Comparison of ENCODE assay signal across 1 cellular context in genomic region chr22:42337356-42337755, GRCh38.
TF ChIP-seq lines count a peak whose summit lies in the region.

No MANE protein-coding gene starts in this region.

TF ChIP-seq in H1, 55 proteins besides CTCF, POLR2A, EP300 and RAD21 (continued from another document):
- TF ChIP-seq USF2 (IDR thresholded peaks at IDR 0.05; ENCODE audit: low read length) = no peak
- TF ChIP-seq JUND (IDR thresholded peaks at IDR 0.05; ENCODE audit: low read length) = no peak
- TF ChIP-seq ZNF274 (IDR thresholded peaks at IDR 0.05; ENCODE audit: borderline replicate concordance, extremely low read depth, low read length) = no peak
- TF ChIP-seq BACH1 (IDR thresholded peaks at IDR 0.05; ENCODE audit: low read length) = no peak
- TF ChIP-seq ASH2L (IDR thresholded peaks at IDR 0.05; ENCODE audit: low read length) = no peak
- no peak for TF ChIP-seq ATF3 (IDR thresholded peaks at IDR 0.05; ENCODE audit: insufficient read depth, low read depth, low read length)
- no peak for TF ChIP-seq SUZ12 (IDR thresholded peaks at IDR 0.05; ENCODE audit: low read length)
TF ChIP-seq in H1: peak in this region for 0.
